In the genomic region with DNA sequence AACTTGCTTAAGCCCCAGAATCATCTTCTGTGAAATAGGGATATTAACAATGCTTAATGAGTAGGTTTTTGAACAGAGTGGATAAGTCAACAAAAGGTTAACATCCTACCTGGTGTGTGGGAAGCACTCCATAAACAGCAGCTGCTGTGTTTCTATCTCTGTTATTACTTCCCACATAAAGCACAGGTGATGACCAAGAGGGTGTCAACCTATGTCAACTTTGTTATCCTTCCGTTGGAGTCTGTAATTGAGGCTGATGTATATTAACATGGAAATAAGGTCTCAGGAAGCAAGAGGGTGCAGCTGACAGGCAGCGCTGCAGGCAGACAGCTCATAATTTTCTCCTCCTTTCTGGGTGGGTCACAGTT, we compare ENCODE assay signal across 19 cellular contexts.
A peak's percentile ranks its signal among the peaks of the same experiment; 100 is the strongest.
DNase-seq lines count a peak whose midpoint lies in the region; FAIRE-seq and TF ChIP-seq lines count a peak whose summit lies in the region.
"Had no signal": no experiment of that assay in that cellular context is flagged by ENCODE, and none has a peak within 500 bp of the region (broad histone marks: within the 10 kb centered on the region; RNA-seq: fewer than 3 reads in every experiment).

No MANE protein-coding gene starts in this region.

- intact Hi-C loops in esophagus muscularis mucosa (cut with DNase I), result no loop called here

- no peak for TF ChIP-seq POLR2A in esophagus muscularis mucosa (IDR thresholded peaks at IDR 0.05; ENCODE audit: low read depth)

- H3K36me3 ChIP-seq in HAP-1 (replicated peaks), result no peaks in the 10 kb centered on the region
- no peaks in the 10 kb centered on the region for H3K36me3 ChIP-seq in esophagus muscularis mucosa
- H3K36me3 ChIP-seq: prostate gland, vagina had no signal

- TF ChIP-seq EP300 in esophagus muscularis mucosa (IDR thresholded peaks at IDR 0.05), result no peak

- FAIRE-seq in islet of Langerhans (lab: Jason Lieb, UNC), result peak; percentile 47

- no peak for TF ChIP-seq CTCF in esophagus muscularis mucosa (IDR thresholded peaks at IDR 0.05)

- no peaks in the 10 kb centered on the region for H3K4me1 ChIP-seq in HAP-1
- H3K4me1 ChIP-seq in esophagus muscularis mucosa, result no peaks in the 10 kb centered on the region
- H3K4me1 ChIP-seq: prostate gland, vagina had no signal

- H3K4me3 ChIP-seq in HAP-1, result no peak overlapping the region
- H3K4me3 ChIP-seq in esophagus muscularis mucosa, result no peak overlapping the region
- H3K4me3 ChIP-seq: lung, PC-9, prostate gland, skin epidermis, vagina had no signal

- WGBS in esophagus muscularis mucosa, result 85% methylated on average over 2 of the region's 2 CpGs

- no peaks in the 10 kb centered on the region for H3K27me3 ChIP-seq in HAP-1 (ENCODE audit: low read depth)
- no peaks in the 10 kb centered on the region for H3K27me3 ChIP-seq in esophagus muscularis mucosa
- H3K27me3 ChIP-seq: vagina had no signal

- no peaks in the 10 kb centered on the region for H3K9me3 ChIP-seq in HAP-1
- no peaks in the 10 kb centered on the region for H3K9me3 ChIP-seq in esophagus muscularis mucosa
- H3K9me3 ChIP-seq: prostate gland, vagina had no signal

- H3K27ac ChIP-seq in esophagus muscularis mucosa (replicated peaks in 1 of 4), result no peak overlapping the region
- H3K27ac ChIP-seq: PC-9, prostate gland, vagina had no signal

- DNase-seq in DMS153 (lab: John Stamatoyannopoulos, UW) (peak; percentile 99), NCI-H146 (lab: John Stamatoyannopoulos, UW) (peak; percentile 98), NCI-H510A treated with DMSO at 0.1 percent for 48 hours (lab: John Stamatoyannopoulos, UW) (peak; percentile 80), HAP-1 (ENCODE audit: low spot score in 2 of 2) (no peak), Ammon's horn (ENCODE audit: low spot score) (no peak), esophagus muscularis mucosa (ENCODE audit: extremely low spot score) (no peak), amygdala (lab: John Stamatoyannopoulos, UW) (no peak)
- DNase-seq: CD4-positive, alpha-beta T cell; dermis blood vessel endothelial cell; GOT3; natural killer cell; PC-9; stimulated activated CD4-positive, alpha-beta T cell treated with anti-CD3 and anti-CD28 coated beads, Interleukin-4, amount 100 ng/mL, for 4 hours; T-helper 9 cell had no signal

- in situ Hi-C loops in HAP-1 (cut with MboI; ENCODE audit: low sequenced_read_pairs), result no loop called here

Comparison
In these comparisons a context has a peak if more than half of its experiments do, and no peak if none do; other contexts are left out.
1. DNase-seq: peak in DMS153 (single experiment), NCI-H146 (single experiment) and NCI-H510A treated with DMSO at 0.1 percent for 48 hours (single experiment); none in HAP-1 (0 of 2), Ammon's horn (single experiment), esophagus muscularis mucosa (single experiment) and amygdala (0 of 56).